Comparison of ENCODE assay signal across 1 cellular context in the genomic region with DNA sequence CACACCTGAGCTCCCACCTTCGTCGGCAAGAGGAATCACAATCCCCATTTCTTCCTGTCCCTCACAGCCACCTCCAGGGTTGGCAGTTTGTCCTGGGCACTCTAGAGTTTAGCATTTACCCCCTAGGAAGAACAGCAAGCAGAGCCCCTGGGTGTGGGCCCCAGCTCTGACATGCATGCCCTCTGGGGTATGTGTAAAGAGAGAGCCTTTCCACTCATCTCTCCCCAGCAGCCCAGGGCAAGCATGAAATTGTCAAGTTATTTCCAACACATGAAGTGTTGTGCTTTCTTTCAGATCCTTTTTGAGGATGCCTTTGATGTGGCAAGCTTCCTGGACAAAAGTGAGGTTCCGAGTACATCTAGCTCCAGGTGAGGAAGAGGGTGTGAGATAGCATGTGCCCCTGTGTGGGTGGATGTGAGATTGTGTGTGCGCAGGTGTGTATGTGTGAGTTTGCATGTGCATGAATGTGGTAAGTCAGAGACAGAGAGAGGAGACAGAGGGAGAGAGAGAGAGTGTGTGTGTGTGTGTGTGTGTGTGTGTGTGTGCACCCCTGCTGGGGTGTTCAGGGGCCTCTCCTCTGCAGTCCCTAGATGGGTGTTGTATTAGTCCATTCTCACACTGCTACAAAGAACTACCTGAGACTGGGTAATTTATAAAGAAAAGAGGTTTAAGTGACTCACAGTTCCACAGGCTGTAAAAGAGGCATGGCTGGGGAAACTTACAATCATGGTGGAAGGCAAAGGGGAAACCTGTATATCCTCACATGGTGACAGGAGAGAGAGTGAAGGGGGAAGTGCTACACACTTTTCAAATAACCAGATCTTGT.
TF ChIP-seq lines count a peak whose summit lies in the region.

No MANE protein-coding gene starts in this region.

TF ChIP-seq in GM12878, 131 proteins besides CTCF, POLR2A, EP300 and RAD21 (continued from another document and continues in another):
- TF ChIP-seq ZBTB40 (IDR thresholded peaks at IDR 0.05; ENCODE audit: borderline replicate concordance) (no peak), FOXK2 (IDR thresholded peaks at IDR 0.05) (no peak; the same call in 1 of the 2 replicates), HCFC1 (IDR thresholded peaks at IDR 0.05; ENCODE audit: low read length) (no peak), SREBF1 (IDR thresholded peaks at IDR 0.05; ENCODE audit: low read length) (no peak), JUNB (IDR thresholded peaks at IDR 0.05) (no peak), CHD2 (IDR thresholded peaks at IDR 0.05; ENCODE audit: borderline replicate concordance, low read depth, low read length) (no peak), NBN (IDR thresholded peaks at IDR 0.05) (peak; percentile 98), TCF12 (IDR thresholded peaks at IDR 0.05; ENCODE audit: low read depth, low read length) (0 out of 2 replicates have a peak, but pooled peaks have one; percentile 23), JUND (IDR thresholded peaks at IDR 0.05; ENCODE audit: low read depth, low read length) (no peak), CHD4 (IDR thresholded peaks at IDR 0.05) (no peak), RFX5 (IDR thresholded peaks at IDR 0.05; ENCODE audit: low read depth, low read length) (no peak), SKIL (IDR thresholded peaks at IDR 0.05; ENCODE audit: low read depth, poor library complexity, severe bottlenecking) (no peak), ZBTB11 (CRISPR knock-in tag; IDR thresholded peaks at IDR 0.05) (no peak), E4F1 (IDR thresholded peaks at IDR 0.05; ENCODE audit: borderline replicate concordance, partially characterized antibody) (no peak), MXI1 (IDR thresholded peaks at IDR 0.05; ENCODE audit: low read depth, low read length) (no peak), HDGF (IDR thresholded peaks at IDR 0.05) (0 out of 2 replicates have a peak, but pooled peaks have one; percentile 75), STAT3 (IDR thresholded peaks at IDR 0.05; ENCODE audit: low read depth, low read length) (no peak), GATAD2B (conservative IDR thresholded peaks at IDR 0.05; ENCODE audit: low read depth) (no peak), BCL11A (IDR thresholded peaks at IDR 0.05; ENCODE audit: low read depth, low read length) (no peak), CREM (IDR thresholded peaks at IDR 0.05; ENCODE audit: low read depth) (no peak)
- TF ChIP-seq, protein P1, sequence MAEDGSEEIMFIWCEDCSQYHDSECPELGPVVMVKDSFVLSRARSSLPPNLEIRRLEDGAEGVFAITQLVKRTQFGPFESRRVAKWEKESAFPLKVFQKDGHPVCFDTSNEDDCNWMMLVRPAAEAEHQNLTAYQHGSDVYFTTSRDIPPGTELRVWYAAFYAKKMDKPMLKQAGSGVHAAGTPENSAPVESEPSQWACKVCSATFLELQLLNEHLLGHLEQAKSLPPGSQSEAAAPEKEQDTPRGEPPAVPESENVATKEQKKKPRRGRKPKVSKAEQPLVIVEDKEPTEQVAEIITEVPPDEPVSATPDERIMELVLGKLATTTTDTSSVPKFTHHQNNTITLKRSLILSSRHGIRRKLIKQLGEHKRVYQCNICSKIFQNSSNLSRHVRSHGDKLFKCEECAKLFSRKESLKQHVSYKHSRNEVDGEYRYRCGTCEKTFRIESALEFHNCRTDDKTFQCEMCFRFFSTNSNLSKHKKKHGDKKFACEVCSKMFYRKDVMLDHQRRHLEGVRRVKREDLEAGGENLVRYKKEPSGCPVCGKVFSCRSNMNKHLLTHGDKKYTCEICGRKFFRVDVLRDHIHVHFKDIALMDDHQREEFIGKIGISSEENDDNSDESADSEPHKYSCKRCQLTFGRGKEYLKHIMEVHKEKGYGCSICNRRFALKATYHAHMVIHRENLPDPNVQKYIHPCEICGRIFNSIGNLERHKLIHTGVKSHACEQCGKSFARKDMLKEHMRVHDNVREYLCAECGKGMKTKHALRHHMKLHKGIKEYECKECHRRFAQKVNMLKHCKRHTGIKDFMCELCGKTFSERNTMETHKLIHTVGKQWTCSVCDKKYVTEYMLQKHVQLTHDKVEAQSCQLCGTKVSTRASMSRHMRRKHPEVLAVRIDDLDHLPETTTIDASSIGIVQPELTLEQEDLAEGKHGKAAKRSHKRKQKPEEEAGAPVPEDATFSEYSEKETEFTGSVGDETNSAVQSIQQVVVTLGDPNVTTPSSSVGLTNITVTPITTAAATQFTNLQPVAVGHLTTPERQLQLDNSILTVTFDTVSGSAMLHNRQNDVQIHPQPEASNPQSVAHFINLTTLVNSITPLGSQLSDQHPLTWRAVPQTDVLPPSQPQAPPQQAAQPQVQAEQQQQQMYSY (CRISPR knock-in tag; IDR thresholded peaks at IDR 0.05): no peak
- TF ChIP-seq, protein P2, sequence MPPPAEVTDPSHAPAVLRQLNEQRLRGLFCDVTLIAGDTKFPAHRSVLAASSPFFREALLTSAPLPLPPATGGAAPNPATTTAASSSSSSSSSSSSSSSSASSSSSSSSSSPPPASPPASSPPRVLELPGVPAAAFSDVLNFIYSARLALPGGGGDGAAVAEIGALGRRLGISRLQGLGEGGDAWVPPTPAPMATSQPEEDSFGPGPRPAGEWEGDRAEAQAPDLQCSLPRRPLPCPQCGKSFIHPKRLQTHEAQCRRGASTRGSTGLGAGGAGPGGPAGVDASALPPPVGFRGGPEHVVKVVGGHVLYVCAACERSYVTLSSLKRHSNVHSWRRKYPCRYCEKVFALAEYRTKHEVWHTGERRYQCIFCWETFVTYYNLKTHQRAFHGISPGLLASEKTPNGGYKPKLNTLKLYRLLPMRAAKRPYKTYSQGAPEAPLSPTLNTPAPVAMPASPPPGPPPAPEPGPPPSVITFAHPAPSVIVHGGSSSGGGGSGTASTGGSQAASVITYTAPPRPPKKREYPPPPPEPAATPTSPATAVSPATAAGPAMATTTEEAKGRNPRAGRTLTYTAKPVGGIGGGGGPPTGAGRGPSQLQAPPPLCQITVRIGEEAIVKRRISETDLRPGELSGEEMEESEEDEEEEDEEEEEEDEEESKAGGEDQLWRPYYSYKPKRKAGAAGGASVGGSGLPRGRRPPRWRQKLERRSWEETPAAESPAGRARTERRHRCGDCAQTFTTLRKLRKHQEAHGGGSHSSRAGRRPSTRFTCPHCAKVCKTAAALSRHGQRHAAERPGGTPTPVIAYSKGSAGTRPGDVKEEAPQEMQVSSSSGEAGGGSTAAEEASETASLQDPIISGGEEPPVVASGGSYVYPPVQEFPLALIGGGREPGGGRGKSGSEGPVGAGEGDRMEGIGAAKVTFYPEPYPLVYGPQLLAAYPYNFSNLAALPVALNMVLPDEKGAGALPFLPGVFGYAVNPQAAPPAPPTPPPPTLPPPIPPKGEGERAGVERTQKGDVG (CRISPR knock-in tag; IDR thresholded peaks at IDR 0.05): no peak
- TF ChIP-seq, protein P3, sequence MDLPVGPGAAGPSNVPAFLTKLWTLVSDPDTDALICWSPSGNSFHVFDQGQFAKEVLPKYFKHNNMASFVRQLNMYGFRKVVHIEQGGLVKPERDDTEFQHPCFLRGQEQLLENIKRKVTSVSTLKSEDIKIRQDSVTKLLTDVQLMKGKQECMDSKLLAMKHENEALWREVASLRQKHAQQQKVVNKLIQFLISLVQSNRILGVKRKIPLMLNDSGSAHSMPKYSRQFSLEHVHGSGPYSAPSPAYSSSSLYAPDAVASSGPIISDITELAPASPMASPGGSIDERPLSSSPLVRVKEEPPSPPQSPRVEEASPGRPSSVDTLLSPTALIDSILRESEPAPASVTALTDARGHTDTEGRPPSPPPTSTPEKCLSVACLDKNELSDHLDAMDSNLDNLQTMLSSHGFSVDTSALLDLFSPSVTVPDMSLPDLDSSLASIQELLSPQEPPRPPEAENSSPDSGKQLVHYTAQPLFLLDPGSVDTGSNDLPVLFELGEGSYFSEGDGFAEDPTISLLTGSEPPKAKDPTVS (IDR thresholded peaks at IDR 0.05; ENCODE audit: low read depth, low read length): no peak
